3 cellular contexts compared by ENCODE assay signal in the genomic region with DNA sequence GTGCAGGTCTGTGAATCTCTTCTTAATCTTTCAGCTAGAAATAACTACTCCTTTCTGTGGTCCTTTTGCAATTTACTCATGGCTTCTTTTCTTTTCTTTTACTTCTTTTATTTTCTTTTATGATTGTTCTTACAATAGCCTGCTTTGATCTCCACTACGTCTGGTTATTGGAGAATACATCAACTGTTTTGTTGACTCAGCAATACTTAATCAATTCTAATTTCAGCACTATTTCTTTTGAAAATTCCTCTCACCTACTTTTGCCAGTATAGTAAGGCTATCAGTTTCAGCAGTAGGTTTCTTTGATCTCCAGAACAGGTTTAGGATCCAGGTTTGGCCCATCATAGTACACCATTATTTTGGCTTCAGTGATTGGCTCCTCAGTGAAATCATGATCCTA.
TF ChIP-seq lines count a peak whose summit lies in the region.

No MANE protein-coding gene starts in this region.

TF ChIP-seq in A549, 52 proteins besides CTCF, POLR2A, EP300 and RAD21:
- TF ChIP-seq MAFK (IDR thresholded peaks at IDR 0.05; ENCODE audit: partially characterized antibody), result peak; percentile 84
- TF ChIP-seq SREBF2 (IDR thresholded peaks at IDR 0.05), result no peak

TF ChIP-seq in IMR-90, 13 proteins besides CTCF, POLR2A, EP300 and RAD21:
- TF ChIP-seq MAFK (IDR thresholded peaks at IDR 0.05; ENCODE audit: low read depth, low read length) (peak; percentile 95), MXI1 (IDR thresholded peaks at IDR 0.05; ENCODE audit: borderline replicate concordance, low read depth, low read length) (no peak), BHLHE40 (IDR thresholded peaks at IDR 0.05; ENCODE audit: low read depth, low read length) (no peak), CHD1 (IDR thresholded peaks at IDR 0.05; ENCODE audit: low read depth, low read length) (no peak), RCOR1 (IDR thresholded peaks at IDR 0.05; ENCODE audit: insufficient replicate concordance, low read length) (no peak)
- TF ChIP-seq, protein P1, sequence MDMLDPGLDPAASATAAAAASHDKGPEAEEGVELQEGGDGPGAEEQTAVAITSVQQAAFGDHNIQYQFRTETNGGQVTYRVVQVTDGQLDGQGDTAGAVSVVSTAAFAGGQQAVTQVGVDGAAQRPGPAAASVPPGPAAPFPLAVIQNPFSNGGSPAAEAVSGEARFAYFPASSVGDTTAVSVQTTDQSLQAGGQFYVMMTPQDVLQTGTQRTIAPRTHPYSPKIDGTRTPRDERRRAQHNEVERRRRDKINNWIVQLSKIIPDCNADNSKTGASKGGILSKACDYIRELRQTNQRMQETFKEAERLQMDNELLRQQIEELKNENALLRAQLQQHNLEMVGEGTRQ (IDR thresholded peaks at IDR 0.05; ENCODE audit: low read depth, low read length), result no peak

TF ChIP-seq in H1, 55 proteins besides CTCF, POLR2A, EP300 and RAD21:
- TF ChIP-seq MAFK (IDR thresholded peaks at IDR 0.05; ENCODE audit: low read depth, low read length) (peak; percentile 71; the same call in 1 of the 2 replicates), TCF12 (IDR thresholded peaks at IDR 0.05; ENCODE audit: low read depth, low read length) (no peak), JUND (IDR thresholded peaks at IDR 0.05; ENCODE audit: low read length) (no peak)
